ENCODE assay signal across 9 cellular contexts in genomic region chr11:46249103-46249942, GRCh38. TPM values are rescaled to one million over a fixed set of nuclear protein-coding genes. Genes with fewer than 3 reads are reported as not detected.
DNase-seq lines count a peak whose midpoint lies in the region; TF ChIP-seq lines count a peak whose summit lies in the region.
"Had no signal": no experiment of that assay in that cellular context is flagged by ENCODE, and none has a peak within 500 bp of the region (broad histone marks: within the 10 kb centered on the region; RNA-seq: fewer than 3 reads in every experiment).

No MANE protein-coding gene starts in this region.

- H3K36me3 Mint-ChIP-seq in endodermal cell (ENCODE audit: low read depth) (no peaks in the 10 kb centered on the region), osteocyte (ENCODE audit: unreplicated experiment) (no peaks in the 10 kb centered on the region)

- H3K27ac ChIP-seq in HEK293 (ENCODE audit: extremely low read depth, low read depth, low read length) = no peak overlapping the region
- no peak overlapping the region for H3K27ac ChIP-seq in endodermal cell (ENCODE audit: low read depth, low read length)
- H3K27ac ChIP-seq: upper lobe of left lung had no signal

- H3K27me3 ChIP-seq in endodermal cell (ENCODE audit: control insufficient read depth, insufficient read depth, low read length, poor library complexity, severe bottlenecking) = no peaks in the 10 kb centered on the region
- H3K27me3 ChIP-seq: upper lobe of left lung had no signal

- H3K27me3 Mint-ChIP-seq in endodermal cell (ENCODE audit: insufficient read depth) (peaks cover 6% of the 10 kb centered on the region), osteocyte (ENCODE audit: unreplicated experiment) (no peaks in the 10 kb centered on the region)

- H3K9ac ChIP-seq in endodermal cell (ENCODE audit: extremely low read depth, low read length, poor library complexity, severe bottlenecking) = no peak overlapping the region

- H3K4me3 ChIP-seq in HEK293 (ENCODE audit: low read depth, low read length) = no peak overlapping the region
- no peak overlapping the region for H3K4me3 ChIP-seq in endodermal cell (ENCODE audit: low read length)
- H3K4me3 ChIP-seq: upper lobe of left lung had no signal

- no peaks in the 10 kb centered on the region for H3K4me1 ChIP-seq in HEK293 (ENCODE audit: control insufficient read depth, insufficient read depth, low read length)
- peaks cover 7% of the 10 kb centered on the region for H3K4me1 ChIP-seq in endodermal cell (ENCODE audit: control insufficient read depth, insufficient read depth, low read length)
- H3K4me1 ChIP-seq: upper lobe of left lung had no signal

- no peaks in the 10 kb centered on the region for H3K9me3 Mint-ChIP-seq in endodermal cell
- H3K9me3 Mint-ChIP-seq in osteocyte (ENCODE audit: unreplicated experiment) = no peaks in the 10 kb centered on the region

- POLR2A ChIA-PET in HEK293 (lab: Yijun Ruan, JAX) = interaction anchor here (0.6 kb wide), 1 partner anchor 17 kb away, joined by 3 read pairs; no protein-coding TSS in a partner anchor

- peak; percentile 73 for DNase-seq in OCI-M2 (lab: John Stamatoyannopoulos, UW; ENCODE audit: unreplicated experiment)
- no peak for DNase-seq in endodermal cell
- DNase-seq in osteocyte (ENCODE audit: extremely low spot score, unreplicated experiment) = no peak
- DNase-seq in cerebellum (ENCODE audit: low spot score) = no peak
- DNase-seq in DMS114 treated with DMSO at 0.1 percent for 48 hours (lab: John Stamatoyannopoulos, UW; ENCODE audit: unreplicated experiment) = no peak
- DNase-seq in T-helper 1 cell = no peak
- DNase-seq in GM20000 (ENCODE audit: low spot score) = no peak
- DNase-seq: upper lobe of left lung had no signal

- TF ChIP-seq CTCF in HEK293 (tag by site-specific recombination; IDR thresholded peaks at IDR 0.05) (no peak), endodermal cell (conservative IDR thresholded peaks at IDR 0.05) (no peak), osteocyte (IDR thresholded peaks at IDR 0.05) (no peak), GM20000 (IDR thresholded peaks at IDR 0.05; ENCODE audit: extremely low read depth, missing control alignments) (no peak)

- H3K4me1 Mint-ChIP-seq in endodermal cell = peaks cover 21% of the 10 kb centered on the region
- H3K4me1 Mint-ChIP-seq in osteocyte (ENCODE audit: unreplicated experiment) = peaks cover 65% of the 10 kb centered on the region

- H3K4me3 Mint-ChIP-seq in endodermal cell (no peak overlapping the region), osteocyte (ENCODE audit: unreplicated experiment) (no peak overlapping the region)

- H3K36me3 ChIP-seq in HEK293 (ENCODE audit: control insufficient read depth in 2 of 2, insufficient read depth in 1 of 2, low read length in 2 of 2) = no peaks in the 10 kb centered on the region
- no peaks in the 10 kb centered on the region for H3K36me3 ChIP-seq in endodermal cell (ENCODE audit: control insufficient read depth, insufficient read depth, low read length)
- H3K36me3 ChIP-seq: upper lobe of left lung had no signal

- peak overlapping the region; percentile 94 for H3K27ac Mint-ChIP-seq in endodermal cell
- H3K27ac Mint-ChIP-seq in osteocyte (ENCODE audit: unreplicated experiment) = peak overlapping the region; percentile 88

- H3K9me3 ChIP-seq in HEK293 (ENCODE audit: control insufficient read depth, insufficient read depth, low read depth, low read length) (no peaks in the 10 kb centered on the region), endodermal cell (ENCODE audit: control insufficient read depth, low read length) (no peaks in the 10 kb centered on the region)
- H3K9me3 ChIP-seq: upper lobe of left lung had no signal

- CTCF ChIA-PET in HEK293 (lab: Yijun Ruan, JAX) = interaction anchor here (0.5 to 19.5 kb wide), 13 partner anchors 10 to 280 kb away, joined by 3 to 451 read pairs (median 4); partner anchors contain the start of gene CREB3L1

- 80 to 81% methylated on average over 8 of the region's 8 CpGs for WGBS in endodermal cell (ENCODE audit: insufficient coverage in 1 of 2, insufficient read length in 1 of 2), 2 experiments

TF ChIP-seq in HEK293, 187 proteins besides CTCF, POLR2A, EP300 and RAD21:
- TF ChIP-seq ZNF184 (tag by site-specific recombination; IDR thresholded peaks at IDR 0.05) = no peak
- peak; percentile 90 for TF ChIP-seq ZBTB11 (tag by site-specific recombination; conservative IDR thresholded peaks at IDR 0.05; ENCODE audit: low read depth)

RNA-seq across cellular contexts. Expression of gene CREB3L1, which starts 28.1 kb away (rescaled TPM):
- total RNA-seq in endodermal cell = 1 to 10 TPM; 8.8 to 9.9 TPM
- polyA plus RNA-seq in endodermal cell (2013, experiment 1 of 2) = 6.6 TPM
- polyA plus RNA-seq in endodermal cell (2013, experiment 2 of 2) = 7.5 TPM
- total RNA-seq in osteocyte = 77.0 and 78.6 TPM in 2 replicates
- total RNA-seq in cerebellum = 2.4 TPM
